In genomic region chr17:75476752-75477492, GRCh38 we compare ENCODE assay signal across 1 cellular context.
TF ChIP-seq lines count a peak whose summit lies in the region.

No MANE protein-coding gene starts in this region.

TF ChIP-seq in GM23338, 12 proteins besides CTCF, POLR2A, EP300 and RAD21:
- TF ChIP-seq REST (IDR thresholded peaks at IDR 0.05; ENCODE audit: unreplicated experiment) = no peak
- no peak for TF ChIP-seq EZH2 (IDR thresholded peaks at IDR 0.05; ENCODE audit: low read depth, unreplicated experiment)
- no peak for TF ChIP-seq ZNF114 (CRISPR knock-in tag; IDR thresholded peaks at IDR 0.05)
- no peak for TF ChIP-seq ETS1 (IDR thresholded peaks at IDR 0.05)
- no peak for TF ChIP-seq STAT1 (IDR thresholded peaks at IDR 0.05; ENCODE audit: unreplicated experiment)
- TF ChIP-seq ZNF331 (CRISPR knock-in tag; IDR thresholded peaks at IDR 0.05; ENCODE audit: low read depth) = no peak
- no peak for TF ChIP-seq ZNF462 (CRISPR knock-in tag; IDR thresholded peaks at IDR 0.05)
- no peak for TF ChIP-seq CREB1 (CRISPR knock-in tag; IDR thresholded peaks at IDR 0.05; ENCODE audit: low read depth)
- TF ChIP-seq POLR2AphosphoS5 (IDR thresholded peaks at IDR 0.05; ENCODE audit: low read depth) = no peak
- no peak for TF ChIP-seq EZH2phosphoT487 (IDR thresholded peaks at IDR 0.05; ENCODE audit: unreplicated experiment)
- TF ChIP-seq NANOG (IDR thresholded peaks at IDR 0.05; ENCODE audit: borderline replicate concordance) = no peak
- TF ChIP-seq JUNB (IDR thresholded peaks at IDR 0.05; ENCODE audit: unreplicated experiment) = no peak
